Comparison of ENCODE assay signal across 14 cellular contexts in the genomic region with DNA sequence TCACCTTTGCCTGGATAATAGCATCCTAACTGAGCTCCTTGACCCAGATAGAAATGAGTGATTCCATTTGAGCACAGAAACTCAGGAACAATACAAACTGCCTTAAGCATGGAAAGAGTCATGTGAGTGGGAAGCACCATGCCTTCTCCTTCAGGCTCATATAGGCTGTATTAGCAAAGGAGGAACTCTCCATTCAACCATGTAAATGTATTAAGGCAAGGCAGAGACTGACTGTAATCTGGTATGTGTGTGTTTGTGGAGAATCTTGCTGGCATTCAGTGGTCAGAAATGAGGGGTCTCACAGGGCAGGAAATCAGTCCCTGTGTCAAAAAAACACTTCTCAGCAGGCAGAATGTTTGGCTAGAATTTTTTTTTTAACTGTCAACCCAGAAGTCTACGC.
"Had no signal": no experiment of that assay in that cellular context is flagged by ENCODE, and none has a peak within 500 bp of the region (broad histone marks: within the 10 kb centered on the region; RNA-seq: fewer than 3 reads in every experiment).

No MANE protein-coding gene starts in this region.

- DNase-seq: activated CD8-positive, alpha-beta T cell treated with anti-CD3 and anti-CD28 coated beads for 36 hours; activated naive CD4-positive, alpha-beta T cell treated with anti-CD3 and anti-CD28 coated beads, Interleukin-2, amount 50 U/mL, for 16 hours; amygdala; left cardiac atrium; lower lobe of right lung; nephron progenitor cell; stimulated activated CD4-positive, alpha-beta T cell treated with anti-CD3 and anti-CD28 coated beads, Interleukin-12 subunit alpha, Interleukin-12 subunit beta, amount 100 ng/mL, for 4 hours; stimulated activated naive CD8-positive, alpha-beta T cell treated with anti-CD3 and anti-CD28 coated beads, Interleukin-15, Interleukin-2, amounts not matched to agents 100 U/mL and 50 U/mL, for 24 hours; SW 1271; upper lobe of left lung had no signal

- ATAC-seq: activated CD8-positive, alpha-beta T cell treated with anti-CD3 and anti-CD28 coated beads for 36 hours; activated T-helper 17 cell treated with anti-CD3 and anti-CD28 coated beads, Interleukin-2, amount 50 U/mL, for 72 hours; esophagus mucosa; left cardiac atrium; lower lobe of right lung; stimulated activated naive CD8-positive, alpha-beta T cell treated with anti-CD3 and anti-CD28 coated beads, Interleukin-15, Interleukin-2, amounts not matched to agents 100 U/mL and 50 U/mL, for 24 hours had no signal

- H3K36me3 ChIP-seq: lower lobe of right lung, suprapubic skin, upper lobe of left lung had no signal

- H3K9me3 ChIP-seq: lower lobe of right lung, suprapubic skin, upper lobe of left lung had no signal

- H3K27me3 Mint-ChIP-seq: activated CD8-positive, alpha-beta T cell treated with anti-CD3 and anti-CD28 coated beads for 36 hours; activated T-helper 17 cell treated with anti-CD3 and anti-CD28 coated beads, Interleukin-2, amount 50 U/mL, for 72 hours had no signal

- H3K27ac Mint-ChIP-seq: activated CD8-positive, alpha-beta T cell treated with anti-CD3 and anti-CD28 coated beads for 36 hours; activated T-helper 17 cell treated with anti-CD3 and anti-CD28 coated beads, Interleukin-2, amount 50 U/mL, for 72 hours; nephron progenitor cell; T-helper 2 cell treated with Interferon-gamma antibody and Interleukin-4, amounts not matched to agents 5 μg/mL and 100 μg/mL, for 36 hours had no signal

- H3K4me1 Mint-ChIP-seq: nephron progenitor cell had no signal

- H3K27ac ChIP-seq: lower lobe of right lung, suprapubic skin, upper lobe of left lung had no signal

- H3K4me3 ChIP-seq: lower lobe of right lung, suprapubic skin, upper lobe of left lung had no signal

- H3K27me3 ChIP-seq: suprapubic skin, upper lobe of left lung had no signal

- H3K4me3 Mint-ChIP-seq: activated CD8-positive, alpha-beta T cell treated with anti-CD3 and anti-CD28 coated beads for 36 hours; activated T-helper 17 cell treated with anti-CD3 and anti-CD28 coated beads, Interleukin-2, amount 50 U/mL, for 72 hours; nephron progenitor cell; T-helper 2 cell treated with Interferon-gamma antibody and Interleukin-4, amounts not matched to agents 5 μg/mL and 100 μg/mL, for 36 hours had no signal
